ENCODE assay signal across 15 cellular contexts in the genomic region with DNA sequence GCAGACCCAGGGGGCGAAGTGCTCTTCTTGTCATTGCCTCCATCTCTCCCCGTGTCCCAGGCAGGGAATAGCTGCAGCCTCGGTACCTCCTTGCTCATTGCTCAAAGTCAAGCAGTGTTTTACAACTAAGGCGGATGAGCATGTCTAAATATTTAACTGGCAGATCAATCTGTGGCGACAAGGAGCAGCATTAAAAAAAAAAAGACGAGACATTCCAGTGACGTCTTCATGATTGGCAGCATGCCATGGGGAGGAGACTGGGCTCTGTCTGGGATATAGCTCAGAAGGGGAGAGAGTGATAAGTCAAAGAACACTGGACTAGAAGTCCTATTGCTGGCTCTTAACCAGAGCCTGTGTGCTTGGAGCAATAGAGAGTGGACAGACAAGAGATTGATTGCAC.
DNase-seq lines count a peak whose midpoint lies in the region; ATAC-seq and TF ChIP-seq lines count a peak whose summit lies in the region.
"Had no signal": no experiment of that assay in that cellular context is flagged by ENCODE, and none has a peak within 500 bp of the region (broad histone marks: within the 10 kb centered on the region; RNA-seq: fewer than 3 reads in every experiment).

No MANE protein-coding gene starts in this region.

- no peaks in the 10 kb centered on the region for H3K9me3 Mint-ChIP-seq in GM23338
- no peaks in the 10 kb centered on the region for H3K9me3 Mint-ChIP-seq in activated T-helper 17 cell treated with anti-CD3 and anti-CD28 coated beads, Interleukin-2, amount 50 U/mL, for 72 hours
- H3K9me3 Mint-ChIP-seq in activated CD4-positive, alpha-beta T cell treated with anti-CD3 and anti-CD28 coated beads, Interleukin-2, amount 10 ng/mL, durations not matched to agents 24 days and 14 days: no peaks in the 10 kb centered on the region
- no peaks in the 10 kb centered on the region for H3K9me3 Mint-ChIP-seq in CD4-positive, alpha-beta T cell
- H3K9me3 Mint-ChIP-seq: immature natural killer cell; T-helper 1 cell treated with Interleukin-12 subunit alpha and Interleukin-12 subunit beta and Interleukin-4 antibody, amounts not matched to agents 30 μg/mL and 1 μg/mL, for 36 hours had no signal

- TF ChIP-seq POLR2A in adrenal gland (IDR thresholded peaks at IDR 0.05): no peak

- no peaks in the 10 kb centered on the region for H3K36me3 Mint-ChIP-seq in GM23338 (ENCODE audit: low read depth)
- H3K36me3 Mint-ChIP-seq in activated T-helper 17 cell treated with anti-CD3 and anti-CD28 coated beads, Interleukin-2, amount 50 U/mL, for 72 hours (ENCODE audit: low read depth): no peaks in the 10 kb centered on the region
- no peaks in the 10 kb centered on the region for H3K36me3 Mint-ChIP-seq in activated CD4-positive, alpha-beta T cell treated with anti-CD3 and anti-CD28 coated beads, Interleukin-2, amount 10 ng/mL, durations not matched to agents 24 days and 14 days (ENCODE audit: low read depth)
- no peaks in the 10 kb centered on the region for H3K36me3 Mint-ChIP-seq in CD4-positive, alpha-beta T cell (ENCODE audit: low read depth)
- H3K36me3 Mint-ChIP-seq: immature natural killer cell; naive thymus-derived CD8-positive, alpha-beta T cell had no signal

- H3K9me3 ChIP-seq in adrenal gland (replicated peaks in 1 of 3): no peaks in the 10 kb centered on the region
- no peaks in the 10 kb centered on the region for H3K9me3 ChIP-seq in CD4-positive, alpha-beta T cell (ENCODE audit: control insufficient read depth, low read length)
- H3K9me3 ChIP-seq: esophagus muscularis mucosa, spleen had no signal

- H3K4me1 ChIP-seq in GM23338 (ENCODE audit: insufficient read depth) (no peaks in the 10 kb centered on the region), adrenal gland (replicated peaks in 1 of 2) (no peaks in the 10 kb centered on the region)

- TF ChIP-seq CTCF in GM23338 (conservative IDR thresholded peaks at IDR 0.05; ENCODE audit: low read depth in 2 of 2) (no peak), adrenal gland (IDR thresholded peaks at IDR 0.05) (no peak)
- TF ChIP-seq CTCF in CD4-positive, alpha-beta T cell (IDR thresholded peaks at IDR 0.05): no peak

- H3K27me3 ChIP-seq in GM23338 (ENCODE audit: insufficient read depth) (no peaks in the 10 kb centered on the region), adrenal gland (no peaks in the 10 kb centered on the region)
- H3K27me3 ChIP-seq in CD4-positive, alpha-beta T cell (ENCODE audit: control insufficient read depth, insufficient read depth, low read length): no peaks in the 10 kb centered on the region
- H3K27me3 ChIP-seq: esophagus muscularis mucosa had no signal

- DNase-seq in A172 (ENCODE audit: low spot score) (peak; percentile 18), GM23338 (ENCODE audit: low spot score) (no peak), adrenal gland (peak in 5 of 7 donors; percentile 17 to 52 (median 28)), left kidney (ENCODE audit: low read depth, low spot score) (peak; percentile 83)
- DNase-seq in activated CD4-positive, alpha-beta T cell treated with anti-CD3 and anti-CD28 coated beads, Interleukin-2, amount 10 ng/mL, durations not matched to agents 24 days and 14 days: no peak
- no peak for DNase-seq in CD4-positive, alpha-beta T cell
- DNase-seq: activated naive CD4-positive, alpha-beta T cell; immature natural killer cell; naive thymus-derived CD8-positive, alpha-beta T cell; spleen had no signal

- no peak overlapping the region for H3K27ac ChIP-seq in GM23338 (ENCODE audit: low read depth)
- no peak overlapping the region for H3K27ac ChIP-seq in adrenal gland
- H3K27ac ChIP-seq in CD4-positive, alpha-beta T cell (ENCODE audit: low read depth, low read length): no peak overlapping the region
- H3K27ac ChIP-seq: esophagus muscularis mucosa, spleen had no signal

- H3K4me3 ChIP-seq in GM23338 (no peak overlapping the region), adrenal gland (no peak overlapping the region)
- H3K4me3 ChIP-seq: esophagus muscularis mucosa, spleen had no signal

- POLR2A ChIA-PET in CD4-positive, alpha-beta T cell (lab: Charles Lee): no interaction called here

- no peak for ATAC-seq in GM23338
- no peak for ATAC-seq in activated T-helper 17 cell treated with anti-CD3 and anti-CD28 coated beads, Interleukin-2, amount 50 U/mL, for 72 hours (replicated peaks)
- no peak for ATAC-seq in HG03196 (IDR thresholded peaks at IDR 0.05; ENCODE audit: unreplicated experiment)
- no peak for ATAC-seq in CD4-positive, alpha-beta T cell (ENCODE audit: poor library complexity)
- ATAC-seq: naive thymus-derived CD8-positive, alpha-beta T cell had no signal

- intact Hi-C loops in adrenal gland (cut with DNase I): no loop called here
- intact Hi-C loops in activated CD4-positive, alpha-beta T cell treated with anti-CD3 and anti-CD28 coated beads, Interleukin-2, amount 10 ng/mL, durations not matched to agents 24 days and 14 days (cut with micrococcal nuclease): no loop called here
- intact Hi-C loops in CD4-positive, alpha-beta T cell (cut with DNase I, micrococcal nuclease): no loop called here

- H4K20me1 ChIP-seq in GM23338 (replicated peaks; ENCODE audit: insufficient read depth): no peaks in the 10 kb centered on the region

- H3K79me2 ChIP-seq in GM23338 (replicated peaks; ENCODE audit: insufficient read depth): no peaks in the 10 kb centered on the region

- CTCF ChIA-PET in CD4-positive, alpha-beta T cell (lab: Charles Lee): interaction anchor here (0.7 kb wide), 1 partner anchor 97 kb away, joined by 3 read pairs; no protein-coding TSS in a partner anchor

- no peaks in the 10 kb centered on the region for H3F3A ChIP-seq in GM23338 (replicated peaks; ENCODE audit: low read depth)

- no peak overlapping the region for H3K4me2 ChIP-seq in GM23338

- no peak overlapping the region for H3K4me3 Mint-ChIP-seq in GM23338
- no peak overlapping the region for H3K4me3 Mint-ChIP-seq in activated T-helper 17 cell treated with anti-CD3 and anti-CD28 coated beads, Interleukin-2, amount 50 U/mL, for 72 hours
- no peak overlapping the region for H3K4me3 Mint-ChIP-seq in activated CD4-positive, alpha-beta T cell treated with anti-CD3 and anti-CD28 coated beads, Interleukin-2, amount 10 ng/mL, durations not matched to agents 24 days and 14 days
- no peak overlapping the region for H3K4me3 Mint-ChIP-seq in CD4-positive, alpha-beta T cell
- H3K4me3 Mint-ChIP-seq: B cell; immature natural killer cell; naive thymus-derived CD8-positive, alpha-beta T cell; T-helper 1 cell treated with Interleukin-12 subunit alpha and Interleukin-12 subunit beta and Interleukin-4 antibody, amounts not matched to agents 30 μg/mL and 1 μg/mL, for 36 hours had no signal

- H3K9me2 ChIP-seq in GM23338 (ENCODE audit: insufficient read depth): 0 out of 2 replicates have a peak, but pooled peaks cover 2% of the 10 kb centered on the region

- H2AFZ ChIP-seq in GM23338: peak overlapping the region; percentile 18; the same call in 1 of the 2 replicates

- no peaks in the 10 kb centered on the region for H3K36me3 ChIP-seq in GM23338 (ENCODE audit: insufficient read depth)
- H3K36me3 ChIP-seq in adrenal gland (replicated peaks in 1 of 2): no peaks in the 10 kb centered on the region
- H3K36me3 ChIP-seq: esophagus muscularis mucosa, spleen had no signal

- no peaks in the 10 kb centered on the region for H3K4me1 Mint-ChIP-seq in GM23338
- no peaks in the 10 kb centered on the region for H3K4me1 Mint-ChIP-seq in activated T-helper 17 cell treated with anti-CD3 and anti-CD28 coated beads, Interleukin-2, amount 50 U/mL, for 72 hours
- no peaks in the 10 kb centered on the region for H3K4me1 Mint-ChIP-seq in activated CD4-positive, alpha-beta T cell treated with anti-CD3 and anti-CD28 coated beads, Interleukin-2, amount 10 ng/mL, durations not matched to agents 24 days and 14 days
- H3K4me1 Mint-ChIP-seq in CD4-positive, alpha-beta T cell (ENCODE audit: low read depth): no peaks in the 10 kb centered on the region
- H3K4me1 Mint-ChIP-seq: B cell, immature natural killer cell had no signal

- H3K27me3 Mint-ChIP-seq in GM23338 (ENCODE audit: insufficient read depth, low read depth, poor library complexity): peaks cover 3% of the 10 kb centered on the region
- H3K27me3 Mint-ChIP-seq in activated T-helper 17 cell treated with anti-CD3 and anti-CD28 coated beads, Interleukin-2, amount 50 U/mL, for 72 hours: peaks cover 22% of the 10 kb centered on the region
- H3K27me3 Mint-ChIP-seq in activated CD4-positive, alpha-beta T cell treated with anti-CD3 and anti-CD28 coated beads, Interleukin-2, amount 10 ng/mL, durations not matched to agents 24 days and 14 days: peaks cover 1% of the 10 kb centered on the region
- H3K27me3 Mint-ChIP-seq in CD4-positive, alpha-beta T cell: peaks cover 22% of the 10 kb centered on the region

- 23 to 43% (median 30%) methylated on average over 7 of the region's 7 CpGs for WGBS in adrenal gland, 4 donors

- no peak overlapping the region for H3K27ac Mint-ChIP-seq in GM23338
- H3K27ac Mint-ChIP-seq in activated T-helper 17 cell treated with anti-CD3 and anti-CD28 coated beads, Interleukin-2, amount 50 U/mL, for 72 hours: no peak overlapping the region
- H3K27ac Mint-ChIP-seq in activated CD4-positive, alpha-beta T cell treated with anti-CD3 and anti-CD28 coated beads, Interleukin-2, amount 10 ng/mL, durations not matched to agents 24 days and 14 days: no peak overlapping the region
- H3K27ac Mint-ChIP-seq in CD4-positive, alpha-beta T cell: no peak overlapping the region
- H3K27ac Mint-ChIP-seq: B cell; immature natural killer cell; naive thymus-derived CD8-positive, alpha-beta T cell; T-helper 1 cell treated with Interleukin-12 subunit alpha and Interleukin-12 subunit beta and Interleukin-4 antibody, amounts not matched to agents 30 μg/mL and 1 μg/mL, for 36 hours had no signal

Comparison
In these comparisons a context has a peak if more than half of its experiments do, and no peak if none do; other contexts are left out.
1. DNase-seq: peak in A172 (single experiment), adrenal gland (5 of 7) and left kidney (single experiment); none in GM23338 (single experiment), activated CD4-positive, alpha-beta T cell treated with anti-CD3 and anti-CD28 coated beads, Interleukin-2, amount 10 ng/mL, durations not matched to agents 24 days and 14 days (single experiment) and CD4-positive, alpha-beta T cell (0 of 10).